10 cellular contexts compared by ENCODE assay signal in the genomic region with DNA sequence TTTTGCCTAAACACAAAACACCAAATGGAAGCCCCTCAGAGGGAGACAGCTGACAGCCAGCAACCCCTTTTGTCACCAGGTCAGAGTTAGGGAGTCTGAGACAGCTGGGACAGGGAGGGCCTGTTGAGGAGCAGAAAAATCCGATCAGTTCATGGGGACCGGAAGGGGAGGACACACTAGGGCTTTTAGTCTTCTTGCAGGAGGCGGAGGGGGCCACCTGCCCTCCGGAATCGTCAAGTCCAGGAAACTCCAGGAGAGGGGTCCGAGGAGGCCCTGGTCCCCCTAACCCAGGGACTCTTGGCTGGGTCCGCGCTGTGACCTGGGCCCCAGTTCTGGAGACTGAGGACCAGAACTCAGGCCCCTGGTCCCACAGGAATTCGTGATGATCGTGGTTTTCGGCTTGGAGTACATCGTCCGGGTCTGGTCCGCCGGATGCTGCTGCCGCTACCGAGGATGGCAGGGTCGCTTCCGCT. TPM values are rescaled to one million over a fixed set of nuclear protein-coding genes. Genes with fewer than 3 reads are reported as not detected.
DNase-seq lines count a peak whose midpoint lies in the region; ATAC-seq and TF ChIP-seq lines count a peak whose summit lies in the region.
"Had no signal": no experiment of that assay in that cellular context is flagged by ENCODE, and none has a peak within 500 bp of the region (broad histone marks: within the 10 kb centered on the region; RNA-seq: fewer than 3 reads in every experiment).

No MANE protein-coding gene starts in this region.

- peak overlapping the region; percentile 83 to 95 (median 90) for H3K4me3 Mint-ChIP-seq in IgD-negative memory B cell

- no peaks in the 10 kb centered on the region for H3K9me3 Mint-ChIP-seq in IgD-negative memory B cell

- no peaks in the 10 kb centered on the region for H3K27me3 Mint-ChIP-seq in IgD-negative memory B cell

- peak overlapping the region in 1 of 3 donors; percentile 61 for H3K27ac Mint-ChIP-seq in IgD-negative memory B cell

- no peaks in the 10 kb centered on the region for H3K36me3 Mint-ChIP-seq in IgD-negative memory B cell

- H3K27ac ChIP-seq in skin epidermis, result peak overlapping the region in 1 of 21 experiments; percentile 35
- H3K27ac ChIP-seq: neutrophil had no signal

- ATAC-seq in GM18498 (IDR thresholded peaks at IDR 0.05; ENCODE audit: unreplicated experiment) (peak; percentile 19), HG02970 (IDR thresholded peaks at IDR 0.05; ENCODE audit: low FRiP score, unreplicated experiment) (no peak)

- DNase-seq in foreskin fibroblast, result peak in 1 of 2 donors; percentile 19
- DNase-seq in medulla oblongata (ENCODE audit: extremely low spot score), result no peak
- no peak for DNase-seq in foreskin melanocyte
- DNase-seq: KBM-7, OCI-M1 had no signal

- no peak for TF ChIP-seq CTCF in foreskin fibroblast (IDR thresholded peaks at IDR 0.05; ENCODE audit: low read depth, low read length)

- peaks cover 0 to 5% (median 4%) of the 10 kb centered on the region in 3 donors for H3K4me1 Mint-ChIP-seq in IgD-negative memory B cell

- H3K4me3 ChIP-seq in foreskin fibroblast (ENCODE audit: low read depth in 1 of 2, low read length in 2 of 2) (peak overlapping the region; percentile 43 to 52), skin epidermis (peak overlapping the region in 6 of 7 experiments; percentile 18 to 39 (median 34))

RNA-seq across cellular contexts. Expression of gene KCNQ4, which starts 34.2 kb away (rescaled TPM):
- polyA plus RNA-seq in IgD-negative memory B cell, result not detected

RNA-seq across cellular contexts. Expression of gene CITED4, which starts 44.3 kb away (rescaled TPM):
- 1.7 TPM for polyA plus RNA-seq in IgD-negative memory B cell
